ENCODE assay signal across 11 cellular contexts in genomic region chr2:30691948-30692828, GRCh38.
DNase-seq lines count a peak whose midpoint lies in the region; ATAC-seq and TF ChIP-seq lines count a peak whose summit lies in the region.
"Had no signal": no experiment of that assay in that cellular context is flagged by ENCODE, and none has a peak within 500 bp of the region (broad histone marks: within the 10 kb centered on the region; RNA-seq: fewer than 3 reads in every experiment).

No MANE protein-coding gene starts in this region.

- peaks cover 18% of the 10 kb centered on the region for H3K27me3 Mint-ChIP-seq in endodermal cell (ENCODE audit: insufficient read depth)

- intact Hi-C loops in IMR-90 (cut with micrococcal nuclease) = loop anchor here (5.0 kb wide), 1 partner anchor 390 kb away; no protein-coding TSS in a partner anchor

- no peaks in the 10 kb centered on the region for H3K36me3 Mint-ChIP-seq in endodermal cell (ENCODE audit: low read depth)

- no peak overlapping the region for H3K27ac ChIP-seq in IMR-90 (ENCODE audit: insufficient read depth, low read length)
- no peak overlapping the region for H3K27ac ChIP-seq in endodermal cell (ENCODE audit: low read depth, low read length)
- H3K27ac ChIP-seq: epithelial cell of prostate had no signal

- peak overlapping the region; percentile 73 for H4K5ac ChIP-seq in IMR-90 (ENCODE audit: low read depth, low read length)

- no peaks in the 10 kb centered on the region for H3K9me3 ChIP-seq in IMR-90 (ENCODE audit: control insufficient read depth, insufficient read depth, low read length)
- H3K9me3 ChIP-seq in endodermal cell (ENCODE audit: control insufficient read depth, low read length) = no peaks in the 10 kb centered on the region

- H3K27ac Mint-ChIP-seq in endodermal cell = no peak overlapping the region
- H3K27ac Mint-ChIP-seq: activated T-cell treated with anti-CD3 and anti-CD28 coated beads, Interleukin-2, amount 50 U/mL, for 72 hours had no signal

- H3K4me2 ChIP-seq in IMR-90 (ENCODE audit: low read depth, low read length) = no peak overlapping the region

- CTCF ChIA-PET in BJ (lab: Yijun Ruan, JAX) = interaction anchor here (0.6 to 7.5 kb wide), 13 partner anchors 10 to 607 kb away, joined by 3 to 55 read pairs (median 3); no protein-coding TSS in a partner anchor
- CTCF ChIA-PET in IMR-90 (lab: Yijun Ruan, JAX) = interaction anchor here (0.7 to 2.6 kb wide), 7 partner anchors 14 to 527 kb away, joined by 3 to 11 read pairs (median 4); no protein-coding TSS in a partner anchor

- TF ChIP-seq RAD21 in IMR-90 (IDR thresholded peaks at IDR 0.05; ENCODE audit: low read length) = peak; percentile 48

- in situ Hi-C loops in IMR-90 (cut with MboI; ENCODE audit: low sequenced_read_pairs) = no loop called here

- peak overlapping the region; percentile 85; the same call in 1 of the 2 replicates for H2BK120ac ChIP-seq in IMR-90 (ENCODE audit: low read depth, low read length)

- peak overlapping the region; percentile 83; the same call in 2 of the 3 replicates for H2BK15ac ChIP-seq in IMR-90 (ENCODE audit: low read depth, low read length)

- H4K20me1 ChIP-seq in IMR-90 (ENCODE audit: insufficient read depth, low read length) = no peaks in the 10 kb centered on the region

- peak overlapping the region; percentile 91 for H2AK5ac ChIP-seq in IMR-90 (ENCODE audit: low read depth, low read length)

- H3K4me3 ChIP-seq in BJ (ENCODE audit: low read depth, low read length) (no peak overlapping the region), IMR-90 (ENCODE audit: insufficient read depth, low read depth, low read length) (no peak overlapping the region), endodermal cell (ENCODE audit: low read length) (no peak overlapping the region)

- dilution Hi-C loops in IMR-90 (cut with HindIII; ENCODE audit: low sequenced_read_pairs, unreplicated experiment) = no loop called here

- DNase-seq in BJ (ENCODE audit: low read depth) = no peak
- peak; percentile 37 for DNase-seq in IMR-90
- peak; percentile 60 for DNase-seq in endodermal cell
- DNase-seq in myocyte (ENCODE audit: low read depth) = peak; percentile 31
- no peak for DNase-seq in activated effector memory CD4-positive, alpha-beta T cell treated with anti-CD3 and anti-CD28 coated beads, Interleukin-2, amount 50 U/mL, for 16 hours
- no peak for DNase-seq in stimulated activated naive CD4-positive, alpha-beta T cell (lab: John Stamatoyannopoulos, UW)
- no peak for DNase-seq in SW 1271 (lab: John Stamatoyannopoulos, UW)
- DNase-seq in ecto neural progenitor cell (ENCODE audit: low spot score) = no peak
- DNase-seq: activated T-cell treated with anti-CD3 and anti-CD28 coated beads, Interleukin-2, amount 50 U/mL, for 72 hours; NCI-H1417 treated with DMSO at 0.1 percent for 48 hours had no signal

- peak; percentile 84 for ATAC-seq in IMR-90 (ENCODE audit: low read depth)
- ATAC-seq: activated T-cell treated with anti-CD3 and anti-CD28 coated beads, Interleukin-2, amount 50 U/mL, for 72 hours had no signal

- no peaks in the 10 kb centered on the region for H3K9me3 Mint-ChIP-seq in endodermal cell
- H3K9me3 Mint-ChIP-seq: activated T-cell treated with anti-CD3 and anti-CD28 coated beads, Interleukin-2, amount 50 U/mL, for 72 hours had no signal

- no peaks in the 10 kb centered on the region for H3K36me3 ChIP-seq in BJ (ENCODE audit: control insufficient read depth, insufficient read depth, low read length)
- no peaks in the 10 kb centered on the region for H3K36me3 ChIP-seq in IMR-90 (ENCODE audit: control insufficient read depth, insufficient read depth, low read length)
- no peaks in the 10 kb centered on the region for H3K36me3 ChIP-seq in endodermal cell (ENCODE audit: control insufficient read depth, insufficient read depth, low read length)

- BruUV-seq in IMR-90 (replicated peaks; lab: Mats Ljungman, UMichigan) = no TSS peak

- H3K4me1 ChIP-seq in IMR-90 (ENCODE audit: control insufficient read depth, insufficient read depth, low read length) = peaks cover 18% of the 10 kb centered on the region
- no peaks in the 10 kb centered on the region for H3K4me1 ChIP-seq in endodermal cell (ENCODE audit: control insufficient read depth, insufficient read depth, low read length)

- H2AFZ ChIP-seq in IMR-90 (replicated peaks; ENCODE audit: low read length, poor library complexity) = peak overlapping the region; percentile 66

- H3K23ac ChIP-seq in IMR-90 (ENCODE audit: low read depth, low read length) = 0 out of 2 replicates have a peak overlapping the region, but pooled peaks have one; percentile 34

- TF ChIP-seq CTCF in BJ (IDR thresholded peaks at IDR 0.05; ENCODE audit: insufficient read depth, low read depth, low read length) (peak; percentile 47), IMR-90 (conservative IDR thresholded peaks at IDR 0.05; ENCODE audit: low read depth, low read length) (peak; percentile 42; the same call in 1 of the 2 replicates), endodermal cell (conservative IDR thresholded peaks at IDR 0.05) (peak; percentile 51)

- peak overlapping the region; percentile 75 for H4K91ac ChIP-seq in IMR-90 (ENCODE audit: insufficient read depth, low read depth, low read length)

- peak overlapping the region; percentile 79 for H2BK20ac ChIP-seq in IMR-90 (ENCODE audit: low read depth, low read length)

- peaks cover 12% of the 10 kb centered on the region for H3K4me1 Mint-ChIP-seq in endodermal cell

- no peak overlapping the region for H3K9ac ChIP-seq in IMR-90 (ENCODE audit: low read depth, low read length)
- no peak overlapping the region for H3K9ac ChIP-seq in endodermal cell (ENCODE audit: extremely low read depth, low read length, poor library complexity, severe bottlenecking)

- H3K9me1 ChIP-seq in IMR-90 (ENCODE audit: insufficient read depth, low read length) = peaks cover 5% of the 10 kb centered on the region; the same call in 1 of the 2 replicates

- peak overlapping the region; percentile 31 to 34; a peak in 3 of 4 replicates for H4K8ac ChIP-seq in IMR-90 (ENCODE audit: low read depth in 2 of 2, low read length in 2 of 2)

- H3K27me3 ChIP-seq in BJ (ENCODE audit: control insufficient read depth, insufficient read depth, low read length) (peaks cover 2% of the 10 kb centered on the region; the same call in 1 of the 2 replicates), IMR-90 (ENCODE audit: control insufficient read depth, insufficient read depth, low read length) (no peaks in the 10 kb centered on the region), endodermal cell (ENCODE audit: control insufficient read depth, insufficient read depth, low read length, poor library complexity, severe bottlenecking) (peaks cover 5% of the 10 kb centered on the region)

- H2AK9ac ChIP-seq in IMR-90 (replicated peaks; ENCODE audit: low read depth, low read length, poor library complexity) = peak overlapping the region; percentile 74

- no peak for TF ChIP-seq POLR2A in IMR-90 (IDR thresholded peaks at IDR 0.05; ENCODE audit: low read depth, low read length)

- peak overlapping the region; percentile 48 for H2BK5ac ChIP-seq in IMR-90 (ENCODE audit: low read depth, low read length, poor library complexity, severe bottlenecking)

- WGBS in IMR-90 (ENCODE audit: extremely low coverage in 2 of 2, insufficient read length in 1 of 2), 2 experiments = 100% methylated on average over 4 of the region's 16 CpGs; no CpG with 5 or more reads in 1 of the 2 experiments
- 91 to 92% methylated on average over 8 to 16 of the region's 16 CpGs for WGBS in endodermal cell (ENCODE audit: insufficient coverage in 1 of 2, insufficient read length in 1 of 2), 2 experiments

- 0 out of 4 replicates have a peak, but pooled peaks cover 0 to 2% of the 10 kb centered on the region in 2 experiments for H3K79me1 ChIP-seq in IMR-90 (ENCODE audit: low read depth in 1 of 2, low read length in 2 of 2)

- H3K56ac ChIP-seq in IMR-90 (ENCODE audit: extremely low read depth, insufficient read depth, low read length) = no peak overlapping the region

- H3K4me3 Mint-ChIP-seq in endodermal cell = no peak overlapping the region
- H3K4me3 Mint-ChIP-seq: activated T-cell treated with anti-CD3 and anti-CD28 coated beads, Interleukin-2, amount 50 U/mL, for 72 hours had no signal

- H3K18ac ChIP-seq in IMR-90 (ENCODE audit: low read depth, low read length) = peak overlapping the region; percentile 73

- peak overlapping the region; percentile 75 for H3K4ac ChIP-seq in IMR-90 (ENCODE audit: low read depth, low read length)

- POLR2A ChIA-PET in BJ (lab: Charles Lee) (no interaction called here), IMR-90 (lab: Charles Lee; ENCODE audit: unreplicated experiment) (interaction anchor here (0.6 kb wide), 1 partner anchor 456 kb away, joined by 3 read pairs; no protein-coding TSS in a partner anchor)

- peak overlapping the region; percentile 72 for H3K14ac ChIP-seq in IMR-90 (replicated peaks; ENCODE audit: low read depth, low read length)

TF ChIP-seq in IMR-90, 13 proteins besides CTCF, POLR2A, EP300 and RAD21:
- no peak for TF ChIP-seq CHD1 (IDR thresholded peaks at IDR 0.05; ENCODE audit: low read depth, low read length)
- TF ChIP-seq NFE2L2 (IDR thresholded peaks at IDR 0.05; ENCODE audit: low read depth, low read length) = no peak
- TF ChIP-seq SMC3 (IDR thresholded peaks at IDR 0.05; ENCODE audit: low read depth, low read length) = peak; percentile 19; the same call in 1 of the 2 replicates
- TF ChIP-seq CEBPB (IDR thresholded peaks at IDR 0.05; ENCODE audit: low read depth, low read length) = no peak

Comparison
In these comparisons a context has a peak if more than half of its experiments do, and no peak if none do; other contexts are left out.
1. DNase-seq: peak in IMR-90 (single experiment), endodermal cell (single experiment) and myocyte (single experiment); none in BJ (single experiment), activated effector memory CD4-positive, alpha-beta T cell treated with anti-CD3 and anti-CD28 coated beads, Interleukin-2, amount 50 U/mL, for 16 hours (single experiment), stimulated activated naive CD4-positive, alpha-beta T cell (0 of 6), SW 1271 (0 of 2) and ecto neural progenitor cell (single experiment).
2. Peak in every context shown above with its lines, with median percentiles within 50 percentile points of each other: CTCF ChIP-seq.